In the genomic region with DNA sequence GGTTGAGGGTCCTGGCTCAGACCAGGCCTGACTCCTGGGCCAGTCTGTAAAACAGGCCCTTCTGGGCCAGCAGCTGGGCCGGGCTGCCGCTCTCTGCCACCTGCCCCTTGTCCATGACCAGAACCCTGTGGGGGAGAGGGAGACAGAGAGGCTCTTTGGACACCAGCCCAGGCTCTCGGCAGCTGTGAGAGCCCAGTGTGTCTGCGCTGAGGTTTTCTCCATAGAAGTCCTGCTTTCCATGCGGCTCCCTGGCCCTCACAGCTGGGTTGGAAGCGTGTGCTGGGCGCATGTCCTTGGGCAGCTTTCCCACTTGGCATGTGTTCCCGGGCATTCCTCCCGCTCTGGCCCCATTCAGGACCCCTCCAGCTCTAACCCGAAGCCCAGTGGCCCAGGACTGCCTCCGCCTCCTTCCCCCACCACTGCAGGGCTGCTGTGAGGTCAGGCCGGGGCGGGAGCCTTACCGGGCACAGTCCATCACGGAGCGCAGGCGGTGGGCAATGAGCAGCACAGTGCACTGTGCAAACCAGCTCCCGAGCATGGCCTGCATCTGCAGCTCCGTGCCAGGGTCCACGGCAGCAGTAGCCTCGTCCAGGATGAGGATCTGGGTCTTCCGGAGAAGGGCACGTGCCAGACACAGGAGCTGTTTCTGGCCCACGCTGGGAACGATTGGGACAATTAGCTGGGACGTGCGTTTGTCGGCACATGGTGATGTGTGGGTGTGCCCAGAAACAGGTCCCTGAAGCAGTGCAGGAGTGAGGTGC, we compare ENCODE assay signal across 9 cellular contexts.
DNase-seq lines count a peak whose midpoint lies in the region; ATAC-seq and TF ChIP-seq lines count a peak whose summit lies in the region.
"Had no signal": no experiment of that assay in that cellular context is flagged by ENCODE, and none has a peak within 500 bp of the region (broad histone marks: within the 10 kb centered on the region; RNA-seq: fewer than 3 reads in every experiment).

No MANE protein-coding gene starts in this region.

- peak overlapping the region; percentile 9 for H3K23ac ChIP-seq in mesendoderm (ENCODE audit: low read length)

- no peak overlapping the region for H3K4me2 ChIP-seq in mesendoderm (ENCODE audit: low read length)

- no peak for TF ChIP-seq CTCF in lower leg skin (IDR thresholded peaks at IDR 0.05)

- no peak overlapping the region for H2BK5ac ChIP-seq in mesendoderm (ENCODE audit: low read length)

- no peak overlapping the region for H2AK5ac ChIP-seq in mesendoderm (ENCODE audit: low read length)

- H3K4me1 ChIP-seq in mesendoderm (ENCODE audit: control insufficient read depth, low read depth, low read length): no peaks in the 10 kb centered on the region

- no peak overlapping the region for H3K4ac ChIP-seq in mesendoderm (ENCODE audit: low read depth, low read length)

- no peak overlapping the region for H3K18ac ChIP-seq in mesendoderm (ENCODE audit: low read length)

- DNase-seq in NCI-H69 (lab: John Stamatoyannopoulos, UW) (peak; percentile 32), mesendoderm (no peak), ureter (ENCODE audit: low spot score) (peak; percentile 80), lower leg skin (ENCODE audit: low spot score in 2 of 2) (no peak)
- no peak for DNase-seq in stimulated activated CD8-positive, alpha-beta memory T cell treated with anti-CD3 and anti-CD28 coated beads, Interleukin-4, amount 100 ng/mL, for 48 hours
- DNase-seq in stimulated activated naive CD4-positive, alpha-beta T cell (lab: John Stamatoyannopoulos, UW): no peak
- DNase-seq: immature natural killer cell had no signal

- H2BK120ac ChIP-seq in mesendoderm (ENCODE audit: low read depth, low read length): no peak overlapping the region

- H3K36me3 ChIP-seq in mesendoderm (ENCODE audit: control insufficient read depth, insufficient read depth, low read length): no peaks in the 10 kb centered on the region

- no peaks in the 10 kb centered on the region for H3K79me1 ChIP-seq in mesendoderm (ENCODE audit: low read length)

- H3K79me2 ChIP-seq in mesendoderm (ENCODE audit: control insufficient read depth, insufficient read depth, low read length): no peaks in the 10 kb centered on the region

- TF ChIP-seq POLR2A in lower leg skin (IDR thresholded peaks at IDR 0.05): no peak

- peak; percentile 17 for ATAC-seq in esophagus mucosa
- ATAC-seq: GM12878 had no signal

- no CpG with 5 or more reads among the region's 28 CpGs for WGBS in mesendoderm (ENCODE audit: extremely low coverage, insufficient coverage, low lambda C conversion rate)
- 25 to 35% methylated on average over 17 to 24 of the region's 28 CpGs for WGBS in lower leg skin, 2 donors

- no peak overlapping the region for H2BK15ac ChIP-seq in mesendoderm (replicated peaks; ENCODE audit: low read depth)

- no peaks in the 10 kb centered on the region for H3K27me3 ChIP-seq in mesendoderm (ENCODE audit: insufficient read depth, low read length, poor library complexity)

- intact Hi-C loops in lower leg skin (cut with DNase I; ENCODE audit: low total_unique reads): no loop called here

- H3K27ac ChIP-seq in mesendoderm (ENCODE audit: low read depth, low read length): no peak overlapping the region

- H3K56ac ChIP-seq in mesendoderm (ENCODE audit: low read length): no peak overlapping the region

- H3K9ac ChIP-seq in mesendoderm (ENCODE audit: low read length): no peak overlapping the region

- H3K4me3 ChIP-seq in mesendoderm (ENCODE audit: low read length): no peak overlapping the region
- no peak overlapping the region for H3K4me3 ChIP-seq in lower leg skin (ENCODE audit: low read depth, poor library complexity, severe bottlenecking)
- H3K4me3 ChIP-seq: GM12878 had no signal

- H4K8ac ChIP-seq in mesendoderm (ENCODE audit: low read depth, low read length): no peak overlapping the region

- H4K5ac ChIP-seq in mesendoderm (ENCODE audit: low read length): no peak overlapping the region

Comparison
In these comparisons a context has a peak if more than half of its experiments do, and no peak if none do; other contexts are left out.
1. DNase-seq: peak in NCI-H69 (single experiment) and ureter (single experiment); none in mesendoderm (single experiment), stimulated activated CD8-positive, alpha-beta memory T cell treated with anti-CD3 and anti-CD28 coated beads, Interleukin-4, amount 100 ng/mL, for 48 hours (single experiment), stimulated activated naive CD4-positive, alpha-beta T cell (0 of 6) and lower leg skin (0 of 2).